In genomic region chr5:139850423-139851016, GRCh38 we compare ENCODE assay signal across 23 cellular contexts. TPM values are rescaled to one million over a fixed set of nuclear protein-coding genes. Genes with fewer than 3 reads are reported as not detected.
DNase-seq lines count a peak whose midpoint lies in the region; ATAC-seq and TF ChIP-seq lines count a peak whose summit lies in the region.
"Had no signal": no experiment of that assay in that cellular context is flagged by ENCODE, and none has a peak within 500 bp of the region (broad histone marks: within the 10 kb centered on the region; RNA-seq: fewer than 3 reads in every experiment).

No MANE protein-coding gene starts in this region.

- no peak for TF ChIP-seq POLR2A in breast epithelium (IDR thresholded peaks at IDR 0.05)

- H2AFZ ChIP-seq in mammary epithelial cell (ENCODE audit: low read depth, low read length) = no peak overlapping the region

- TF ChIP-seq CTCF in breast epithelium (IDR thresholded peaks at IDR 0.05) = no peak
- no peak for TF ChIP-seq CTCF in mammary epithelial cell (conservative IDR thresholded peaks at IDR 0.05 in 1 of 2, IDR thresholded peaks at IDR 0.05 in 1 of 2; ENCODE audit: extremely low read depth in 1 of 2, insufficient read depth in 1 of 2, low read depth in 1 of 2, low read length in 2 of 2)
- no peak for TF ChIP-seq CTCF in nephron (IDR thresholded peaks at IDR 0.05; ENCODE audit: unreplicated experiment in 3 of 3)

- H4K20me1 ChIP-seq in mammary epithelial cell (ENCODE audit: insufficient read depth, low read length) = no peaks in the 10 kb centered on the region

- H3K4me3 Mint-ChIP-seq in nephron = peak overlapping the region; percentile 48 to 69 (median 68)
- H3K4me3 Mint-ChIP-seq in activated T-helper 1 cell treated with anti-CD3 and anti-CD28 coated beads, Interleukin-12 subunit alpha, Interleukin-12 subunit beta, Interleukin-2, Interleukin-4 antibody, amounts not matched to agents 30 ng/mL and 10 ng/mL and 1 ng/mL, durations not matched to agents 14 hours and 24 hours and 36 hours = no peak overlapping the region
- H3K4me3 Mint-ChIP-seq: activated CD4-positive, alpha-beta memory T cell treated with anti-CD3 and anti-CD28 coated beads for 36 hours had no signal

- H3K79me2 ChIP-seq in mammary epithelial cell (ENCODE audit: insufficient read depth, low read length) = no peaks in the 10 kb centered on the region

- H3K4me1 Mint-ChIP-seq in nephron = peaks cover 5% of the 10 kb centered on the region
- H3K4me1 Mint-ChIP-seq in activated T-helper 1 cell treated with anti-CD3 and anti-CD28 coated beads, Interleukin-12 subunit alpha, Interleukin-12 subunit beta, Interleukin-2, Interleukin-4 antibody, amounts not matched to agents 30 ng/mL and 10 ng/mL and 1 ng/mL, durations not matched to agents 14 hours and 24 hours and 36 hours (ENCODE audit: low read depth) = peaks cover 4% of the 10 kb centered on the region

- H3K27ac Mint-ChIP-seq in nephron = no peak overlapping the region
- H3K27ac Mint-ChIP-seq in activated T-helper 1 cell treated with anti-CD3 and anti-CD28 coated beads, Interleukin-12 subunit alpha, Interleukin-12 subunit beta, Interleukin-2, Interleukin-4 antibody, amounts not matched to agents 30 ng/mL and 10 ng/mL and 1 ng/mL, durations not matched to agents 14 hours and 24 hours and 36 hours = no peak overlapping the region
- H3K27ac Mint-ChIP-seq: activated CD4-positive, alpha-beta memory T cell treated with anti-CD3 and anti-CD28 coated beads for 36 hours had no signal

- no peaks in the 10 kb centered on the region for H3K27me3 ChIP-seq in breast epithelium
- no peaks in the 10 kb centered on the region for H3K27me3 ChIP-seq in mammary epithelial cell (ENCODE audit: insufficient read depth, low read length)
- H3K27me3 ChIP-seq: MG63, thyroid gland had no signal

- no peak overlapping the region for H3K9ac ChIP-seq in mammary epithelial cell (ENCODE audit: insufficient read depth, low read length)

- H3K4me3 ChIP-seq in breast epithelium (no peak overlapping the region), mammary epithelial cell (replicated peaks in 1 of 3; ENCODE audit: insufficient read depth in 1 of 3, low read depth in 2 of 3, low read length in 3 of 3) (no peak overlapping the region)
- H3K4me3 ChIP-seq: lung, MG63, psoas muscle, SJCRH30, thyroid gland had no signal

- no peaks in the 10 kb centered on the region for H3K36me3 Mint-ChIP-seq in nephron (ENCODE audit: low read depth)
- H3K36me3 Mint-ChIP-seq in activated T-helper 1 cell treated with anti-CD3 and anti-CD28 coated beads, Interleukin-12 subunit alpha, Interleukin-12 subunit beta, Interleukin-2, Interleukin-4 antibody, amounts not matched to agents 30 ng/mL and 10 ng/mL and 1 ng/mL, durations not matched to agents 14 hours and 24 hours and 36 hours (ENCODE audit: low read depth) = no peaks in the 10 kb centered on the region
- H3K36me3 Mint-ChIP-seq: activated CD4-positive, alpha-beta memory T cell treated with anti-CD3 and anti-CD28 coated beads for 36 hours had no signal

- H3K27ac ChIP-seq in breast epithelium (peak overlapping the region; percentile 85 to 91), mammary epithelial cell (ENCODE audit: insufficient read depth, low read depth, low read length) (no peak overlapping the region), caudate nucleus (ENCODE audit: low read depth, low read length) (peak overlapping the region; percentile 13)
- H3K27ac ChIP-seq: epithelial cell of prostate, psoas muscle, SJCRH30, thyroid gland had no signal

- intact Hi-C loops in breast epithelium (cut with DNase I; ENCODE audit: low total_unique reads) = no loop called here
- intact Hi-C loops in mammary epithelial cell (cut with micrococcal nuclease) = no loop called here
- intact Hi-C loops in activated T-helper 1 cell treated with anti-CD3 and anti-CD28 coated beads, Interleukin-12 subunit alpha, Interleukin-12 subunit beta, Interleukin-2, Interleukin-4 antibody, amounts not matched to agents 30 ng/mL and 10 ng/mL and 1 ng/mL, durations not matched to agents 14 hours and 24 hours and 36 hours (cut with micrococcal nuclease) = no loop called here

- H3K9me3 Mint-ChIP-seq in nephron = no peaks in the 10 kb centered on the region
- H3K9me3 Mint-ChIP-seq in activated T-helper 1 cell treated with anti-CD3 and anti-CD28 coated beads, Interleukin-12 subunit alpha, Interleukin-12 subunit beta, Interleukin-2, Interleukin-4 antibody, amounts not matched to agents 30 ng/mL and 10 ng/mL and 1 ng/mL, durations not matched to agents 14 hours and 24 hours and 36 hours = no peaks in the 10 kb centered on the region
- H3K9me3 Mint-ChIP-seq: activated CD4-positive, alpha-beta memory T cell treated with anti-CD3 and anti-CD28 coated beads for 36 hours had no signal

- in situ Hi-C loops in mammary epithelial cell (cut with MboI; ENCODE audit: low sequenced_read_pairs in 2 of 2) = no loop called here

- peaks cover 60% of the 10 kb centered on the region for H3K27me3 Mint-ChIP-seq in nephron (ENCODE audit: low read depth)
- H3K27me3 Mint-ChIP-seq in activated T-helper 1 cell treated with anti-CD3 and anti-CD28 coated beads, Interleukin-12 subunit alpha, Interleukin-12 subunit beta, Interleukin-2, Interleukin-4 antibody, amounts not matched to agents 30 ng/mL and 10 ng/mL and 1 ng/mL, durations not matched to agents 14 hours and 24 hours and 36 hours (ENCODE audit: insufficient read depth) = peaks cover 33% of the 10 kb centered on the region

- CTCF ChIA-PET in mammary epithelial cell (lab: Charles Lee; ENCODE audit: low non-redundant PET) = no interaction called here

- 52% methylated on average over 3 of the region's 3 CpGs for whole genome bisulfite sequencing in mammary epithelial cell (ENCODE audit: low coverage, missing lambda C conversion rate)

- no TSS peak for BruUV-seq in mammary epithelial cell (replicated peaks; lab: Mats Ljungman, UMichigan)

- H3K4me1 ChIP-seq in breast epithelium (no peaks in the 10 kb centered on the region), mammary epithelial cell (ENCODE audit: insufficient read depth, low read length) (no peaks in the 10 kb centered on the region)
- H3K4me1 ChIP-seq: SJCRH30 had no signal

- H3K36me3 ChIP-seq in breast epithelium (no peaks in the 10 kb centered on the region), mammary epithelial cell (ENCODE audit: insufficient read depth, low read length) (no peaks in the 10 kb centered on the region)
- H3K36me3 ChIP-seq: MG63, SJCRH30, thyroid gland had no signal

- H3K4me2 ChIP-seq in mammary epithelial cell (ENCODE audit: insufficient read depth, low read depth, low read length) = no peak overlapping the region

- H3K9me3 ChIP-seq in breast epithelium = no peaks in the 10 kb centered on the region
- H3K9me3 ChIP-seq in mammary epithelial cell (replicated peaks; ENCODE audit: insufficient read depth, low read length) = no peaks in the 10 kb centered on the region
- H3K9me3 ChIP-seq: MG63, psoas muscle, SJCRH30, thyroid gland had no signal

- DNase-seq in breast epithelium (ENCODE audit: low spot score in 2 of 2) (no peak), mammary epithelial cell (no peak), caudate nucleus (lab: John Stamatoyannopoulos, UW) (no peak), NCI-H2081 treated with DMSO at 0.1 percent for 48 hours (lab: John Stamatoyannopoulos, UW) (no peak), DMS 273 treated with DMSO at 0.1 percent for 48 hours (lab: John Stamatoyannopoulos, UW) (no peak)
- DNase-seq in activated T-helper 1 cell treated with anti-CD3 and anti-CD28 coated beads, Interleukin-12 subunit alpha, Interleukin-12 subunit beta, Interleukin-2, Interleukin-4 antibody, amounts not matched to agents 30 ng/mL and 10 ng/mL and 1 ng/mL, durations not matched to agents 14 hours and 24 hours and 36 hours (ENCODE audit: low spot score) = no peak
- DNase-seq: activated CD4-positive, alpha-beta memory T cell treated with anti-CD3 and anti-CD28 coated beads for 36 hours; COR-L47; DMS79; GDM1; H7; KBM-7; MG63; NCI-H1105 treated with DMSO at 0.1 percent for 48 hours; NCI-H1930; psoas muscle; SJCRH30; stimulated activated naive CD8-positive, alpha-beta T cell treated with anti-CD3 and anti-CD28 coated beads, Interleukin-15, Interleukin-2, amounts not matched to agents 100 U/mL and 50 U/mL, for 24 hours; thyroid gland had no signal

- dilution Hi-C loops in mammary epithelial cell (cut with HindIII; ENCODE audit: low sequenced_read_pairs) = no loop called here

- ATAC-seq in HG03439 (IDR thresholded peaks at IDR 0.05; ENCODE audit: unreplicated experiment) = no peak
- ATAC-seq: psoas muscle; stimulated activated naive CD8-positive, alpha-beta T cell treated with anti-CD3 and anti-CD28 coated beads, Interleukin-15, Interleukin-2, amounts not matched to agents 100 U/mL and 50 U/mL, for 24 hours had no signal

RNA-seq across cellular contexts. Expression of gene PSD2, which starts 54.9 kb away (rescaled TPM):
- total RNA-seq in breast epithelium (1 to 10 TPM in 1 of 3 donors, under 1 TPM in 1, not detected in 1; 0.66 to 1.8 TPM), mammary epithelial cell (under 1 TPM; under 0.01 to 0.07 TPM)
- polyA plus RNA-seq in mammary epithelial cell = not detected
- polyA minus RNA-seq in mammary epithelial cell = not detected
- total RNA-seq in activated T-helper 1 cell treated with anti-CD3 and anti-CD28 coated beads, Interleukin-12 subunit alpha, Interleukin-12 subunit beta, Interleukin-2, Interleukin-4 antibody, amounts not matched to agents 30 ng/mL and 10 ng/mL and 1 ng/mL, durations not matched to agents 14 hours and 24 hours and 36 hours = not detected in 2 replicates
- total RNA-seq: activated CD4-positive, alpha-beta memory T cell treated with anti-CD3 and anti-CD28 coated beads for 36 hours; SJCRH30 had no signal
